Comparison of ENCODE assay signal across 23 cellular contexts in genomic region chr7:78115876-78116275, GRCh38.
"Had no signal": no experiment of that assay in that cellular context is flagged by ENCODE, and none has a peak within 500 bp of the region (broad histone marks: within the 10 kb centered on the region; RNA-seq: fewer than 3 reads in every experiment).

No MANE protein-coding gene starts in this region.

- H3K27me3 ChIP-seq: dorsolateral prefrontal cortex, esophagus muscularis mucosa, gastrocnemius medialis, heart right ventricle, left lung had no signal

- H3K36me3 ChIP-seq: esophagus muscularis mucosa, gastrocnemius medialis, heart right ventricle, left lung, lower lobe of right lung had no signal

- H3K9me3 Mint-ChIP-seq: memory B cell; naive thymus-derived CD4-positive, alpha-beta T cell had no signal

- H3K9me3 ChIP-seq: esophagus muscularis mucosa, gastrocnemius medialis, heart right ventricle, left lung, lower lobe of right lung had no signal

- H3K36me3 Mint-ChIP-seq: memory B cell; naive thymus-derived CD4-positive, alpha-beta T cell had no signal

- H3K4me3 Mint-ChIP-seq: memory B cell; naive thymus-derived CD4-positive, alpha-beta T cell had no signal

- FAIRE-seq: endothelial cell of umbilical vein, islet of Langerhans, keratinocyte had no signal

- H3K4me1 ChIP-seq: esophagus muscularis mucosa, gastrocnemius medialis, heart right ventricle, left lung, lower lobe of right lung had no signal

- H3K4me3 ChIP-seq: coronary artery, dorsolateral prefrontal cortex, esophagus muscularis mucosa, gastrocnemius medialis, heart right ventricle, left lung, lower lobe of right lung had no signal

- DNase-seq: dermis blood vessel endothelial cell; dorsolateral prefrontal cortex; effector CD4-positive, alpha-beta T cell; effector memory CD4-positive, alpha-beta T cell; foreskin melanocyte; gastrocnemius medialis; glutamatergic neuron; head of caudate nucleus; heart right ventricle; hippocampal formation; left cardiac atrium; left lung; left ventricle myocardium superior; lower lobe of right lung; mesendoderm; midbrain; naive thymus-derived CD4-positive, alpha-beta T cell had no signal

- H3K4me1 Mint-ChIP-seq: memory B cell; naive thymus-derived CD4-positive, alpha-beta T cell had no signal

- H3K27ac ChIP-seq: coronary artery, dorsolateral prefrontal cortex, esophagus muscularis mucosa, gastrocnemius medialis, heart right ventricle, left lung, lower lobe of right lung had no signal

- ATAC-seq: gastrocnemius medialis; heart right ventricle; left cardiac atrium; left lung; left ventricle myocardium superior; lower lobe of right lung; naive thymus-derived CD4-positive, alpha-beta T cell had no signal

- H3K27ac Mint-ChIP-seq: memory B cell; naive thymus-derived CD4-positive, alpha-beta T cell had no signal
